In the genomic region with DNA sequence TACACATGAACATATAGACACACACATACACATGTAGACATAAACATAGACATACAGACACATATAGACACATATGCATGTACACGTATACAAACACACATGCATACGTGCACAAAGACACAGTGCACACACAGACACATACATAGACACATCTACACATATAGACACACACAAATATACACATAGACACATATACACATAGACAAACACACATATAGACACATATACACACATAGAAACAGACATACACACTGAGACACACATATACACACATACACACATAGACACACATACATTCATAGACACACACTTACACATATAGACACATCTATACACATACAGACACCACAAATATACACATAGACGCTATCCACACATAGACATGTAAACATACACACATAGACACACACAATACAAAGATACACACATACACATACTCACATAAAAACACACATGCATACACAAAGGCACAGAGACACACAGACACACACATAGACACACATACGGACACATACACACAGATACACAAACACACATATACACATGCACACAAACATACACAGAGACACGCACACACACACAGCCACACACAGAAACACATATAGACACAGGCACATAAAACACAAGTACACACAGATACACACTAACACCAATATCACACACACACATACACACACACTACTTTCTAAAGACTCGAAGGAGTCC, we compare ENCODE assay signal across 22 cellular contexts.
DNase-seq lines count a peak whose midpoint lies in the region; ATAC-seq, FAIRE-seq and TF ChIP-seq lines count a peak whose summit lies in the region.
"Had no signal": no experiment of that assay in that cellular context is flagged by ENCODE, and none has a peak within 500 bp of the region (broad histone marks: within the 10 kb centered on the region; RNA-seq: fewer than 3 reads in every experiment).

No MANE protein-coding gene starts in this region.

- H3K9me3 ChIP-seq in A549 = peaks cover 11% of the 10 kb centered on the region
- no peaks in the 10 kb centered on the region for H3K9me3 ChIP-seq in HEK293 (ENCODE audit: control insufficient read depth, insufficient read depth, low read depth, low read length)
- no peaks in the 10 kb centered on the region for H3K9me3 ChIP-seq in astrocyte (ENCODE audit: insufficient read depth, low read depth, low read length)
- H3K9me3 ChIP-seq in neural progenitor cell (ENCODE audit: low read depth) = no peaks in the 10 kb centered on the region
- no peaks in the 10 kb centered on the region for H3K9me3 ChIP-seq in sigmoid colon
- H3K9me3 ChIP-seq: BLaER1 treated with 17β-estradiol and CSF1 and Interleukin-3, amounts not matched to agents 10 nM and 100 nM had no signal

- no peak for TF ChIP-seq RAD21 in A549 (conservative IDR thresholded peaks at IDR 0.05 in 1 of 2, IDR thresholded peaks at IDR 0.05 in 1 of 2)

- no peak overlapping the region for H3K4me3 Mint-ChIP-seq in astrocyte (ENCODE audit: unreplicated experiment)
- no peak overlapping the region for H3K4me3 Mint-ChIP-seq in neural progenitor cell
- H3K4me3 Mint-ChIP-seq in T-helper 2 cell treated with Interferon-gamma antibody and Interleukin-4, amounts not matched to agents 5 μg/mL and 100 μg/mL, for 36 hours = no peak overlapping the region
- H3K4me3 Mint-ChIP-seq: B cell; CD8-positive, alpha-beta T cell; HFFc6 had no signal

- TF ChIP-seq POLR2A in A549 (IDR thresholded peaks at IDR 0.05; ENCODE audit: low read length) = no peak
- no peak for TF ChIP-seq POLR2A in sigmoid colon (IDR thresholded peaks at IDR 0.05)

- H3K27ac ChIP-seq in A549 (no peak overlapping the region), HEK293 (ENCODE audit: extremely low read depth, low read depth, low read length) (no peak overlapping the region), astrocyte (ENCODE audit: low read depth, low read length) (no peak overlapping the region), neural progenitor cell (no peak overlapping the region), sigmoid colon (no peak overlapping the region)
- H3K27ac ChIP-seq: BLaER1 treated with 17β-estradiol and CSF1 and Interleukin-3, amounts not matched to agents 10 nM and 100 nM; GM23248 had no signal

- H3K4me1 ChIP-seq in A549 (no peaks in the 10 kb centered on the region), HEK293 (ENCODE audit: control insufficient read depth, insufficient read depth, low read length) (peaks cover 4% of the 10 kb centered on the region; the same call in 1 of the 2 replicates), astrocyte (ENCODE audit: insufficient read depth, low read length) (no peaks in the 10 kb centered on the region), neural progenitor cell (peaks cover 7% of the 10 kb centered on the region), sigmoid colon (peaks cover 0 to 18% (median 15%) of the 10 kb centered on the region in 4 donors)

- H3K4me3 ChIP-seq in A549 (no peak overlapping the region), HEK293 (ENCODE audit: low read depth, low read length) (no peak overlapping the region), astrocyte (ENCODE audit: insufficient read depth, low read depth, low read length) (no peak overlapping the region), neural progenitor cell (no peak overlapping the region), sigmoid colon (no peak overlapping the region)
- H3K4me3 ChIP-seq: BLaER1 treated with 17β-estradiol and CSF1 and Interleukin-3, amounts not matched to agents 10 nM and 100 nM; GM12878; GM23248 had no signal

- 36% methylated on average over 6 of the region's 6 CpGs for WGBS in A549 (ENCODE audit: missing lambda C conversion rate)
- WGBS in sigmoid colon, 2 donors = 94 to 95% methylated on average over 6 of the region's 6 CpGs

- H2AFZ ChIP-seq in astrocyte (ENCODE audit: low read depth, low read length) (no peak overlapping the region), neural progenitor cell (replicated peaks) (no peak overlapping the region)
- H2AFZ ChIP-seq: GM23248 had no signal

- H3K27ac Mint-ChIP-seq in astrocyte (ENCODE audit: unreplicated experiment) (no peak overlapping the region), neural progenitor cell (peak overlapping the region; percentile 12)
- no peak overlapping the region for H3K27ac Mint-ChIP-seq in T-helper 2 cell treated with Interferon-gamma antibody and Interleukin-4, amounts not matched to agents 5 μg/mL and 100 μg/mL, for 36 hours
- H3K27ac Mint-ChIP-seq: B cell; CD8-positive, alpha-beta T cell; HFFc6 had no signal

- FAIRE-seq in A549 (lab: Jason Lieb, UNC) (peak; percentile 99), astrocyte (lab: Jason Lieb, UNC) (peak; percentile 86)
- FAIRE-seq: GM12878, H54 had no signal

- peaks cover 16% of the 10 kb centered on the region for H3K27me3 Mint-ChIP-seq in astrocyte (ENCODE audit: low read depth, unreplicated experiment)
- H3K27me3 Mint-ChIP-seq in neural progenitor cell (ENCODE audit: insufficient read depth, low read depth) = peaks cover 3% of the 10 kb centered on the region
- H3K27me3 Mint-ChIP-seq in T-helper 2 cell treated with Interferon-gamma antibody and Interleukin-4, amounts not matched to agents 5 μg/mL and 100 μg/mL, for 36 hours (ENCODE audit: low read depth) = no peaks in the 10 kb centered on the region
- H3K27me3 Mint-ChIP-seq: B cell had no signal

- intact Hi-C loops in sigmoid colon (cut with DNase I) = no loop called here

- H3K9me3 Mint-ChIP-seq in astrocyte (ENCODE audit: unreplicated experiment) (no peaks in the 10 kb centered on the region), neural progenitor cell (no peaks in the 10 kb centered on the region)
- H3K9me3 Mint-ChIP-seq in T-helper 2 cell treated with Interferon-gamma antibody and Interleukin-4, amounts not matched to agents 5 μg/mL and 100 μg/mL, for 36 hours = no peaks in the 10 kb centered on the region
- H3K9me3 Mint-ChIP-seq: CD8-positive, alpha-beta T cell; HFFc6 had no signal

- H3K27me3 ChIP-seq in astrocyte (ENCODE audit: insufficient read depth, low read length) (peaks cover 3% of the 10 kb centered on the region), neural progenitor cell (no peaks in the 10 kb centered on the region), sigmoid colon (no peaks in the 10 kb centered on the region)
- H3K27me3 ChIP-seq: BLaER1 treated with 17β-estradiol and CSF1 and Interleukin-3, amounts not matched to agents 10 nM and 100 nM had no signal

- H3K36me3 Mint-ChIP-seq in astrocyte (ENCODE audit: low read depth, unreplicated experiment) = no peaks in the 10 kb centered on the region
- H3K36me3 Mint-ChIP-seq in neural progenitor cell = no peaks in the 10 kb centered on the region
- H3K36me3 Mint-ChIP-seq in T-helper 2 cell treated with Interferon-gamma antibody and Interleukin-4, amounts not matched to agents 5 μg/mL and 100 μg/mL, for 36 hours (ENCODE audit: low read depth) = no peaks in the 10 kb centered on the region
- H3K36me3 Mint-ChIP-seq: CD8-positive, alpha-beta T cell had no signal

- POLR2A ChIA-PET in A549 (lab: Yijun Ruan, JAX) (no interaction called here), HEK293 (lab: Yijun Ruan, JAX) (no interaction called here)

- no peaks in the 10 kb centered on the region for H3F3A ChIP-seq in neural progenitor cell (ENCODE audit: low read depth)

- TF ChIP-seq EP300 in A549 (IDR thresholded peaks at IDR 0.05) (no peak), sigmoid colon (IDR thresholded peaks at IDR 0.05) (no peak)

- H3K9ac ChIP-seq in astrocyte (ENCODE audit: low read length) (no peak overlapping the region), neural progenitor cell (no peak overlapping the region)
- H3K9ac ChIP-seq: BLaER1 treated with 17β-estradiol and CSF1 and Interleukin-3, amounts not matched to agents 10 nM and 100 nM; GM23248 had no signal

- no peak for ATAC-seq in A549
- ATAC-seq: CD8-positive, alpha-beta T cell; GM12878 had no signal

- DNase-seq in A549 (ENCODE audit: low read depth in 1 of 2, low spot score in 1 of 2) (no peak), astrocyte (ENCODE audit: low read depth) (no peak), neural progenitor cell (ENCODE audit: low spot score) (no peak), NCI-H128 (lab: John Stamatoyannopoulos, UW; ENCODE audit: unreplicated experiment) (no peak), sigmoid colon (no peak), NOMO-1 treated with DMSO at 0.1 percent for 48 hours (lab: John Stamatoyannopoulos, UW; ENCODE audit: unreplicated experiment) (no peak)
- DNase-seq in T-helper 2 cell treated with Interferon-gamma antibody and Interleukin-4, amounts not matched to agents 5 μg/mL and 100 μg/mL, for 36 hours (ENCODE audit: low spot score) = no peak
- DNase-seq: 8988T; Calu3; CD8-positive, alpha-beta T cell; DMS 273 treated with DMSO at 0.1 percent for 48 hours; DMS53; DND-41; EL; GM23248; HCEC 1CT; HFFc6 had no signal

- H4K20me1 ChIP-seq in astrocyte (ENCODE audit: insufficient read depth, low read length) (no peaks in the 10 kb centered on the region), neural progenitor cell (ENCODE audit: low read depth) (no peaks in the 10 kb centered on the region)
- H4K20me1 ChIP-seq: BLaER1 treated with 17β-estradiol and CSF1 and Interleukin-3, amounts not matched to agents 10 nM and 100 nM had no signal

- CTCF ChIA-PET in A549 (lab: Yijun Ruan, JAX) = interaction anchor here (0.6 to 1.4 kb wide), 2 partner anchors 25 to 36 kb away, joined by 3 to 6 read pairs; no protein-coding TSS in a partner anchor
- CTCF ChIA-PET in HEK293 (lab: Yijun Ruan, JAX) = no interaction called here

- H3K4me1 Mint-ChIP-seq in astrocyte (ENCODE audit: low read depth, unreplicated experiment) (no peaks in the 10 kb centered on the region), neural progenitor cell (peaks cover 18% of the 10 kb centered on the region)
- H3K4me1 Mint-ChIP-seq in T-helper 2 cell treated with Interferon-gamma antibody and Interleukin-4, amounts not matched to agents 5 μg/mL and 100 μg/mL, for 36 hours (ENCODE audit: low read depth) = no peaks in the 10 kb centered on the region
- H3K4me1 Mint-ChIP-seq: B cell had no signal

- no peaks in the 10 kb centered on the region for H3K36me3 ChIP-seq in HEK293 (ENCODE audit: control insufficient read depth in 2 of 2, insufficient read depth in 1 of 2, low read length in 2 of 2)
- H3K36me3 ChIP-seq in astrocyte (ENCODE audit: insufficient read depth, low read length) = no peaks in the 10 kb centered on the region
- no peaks in the 10 kb centered on the region for H3K36me3 ChIP-seq in neural progenitor cell
- no peaks in the 10 kb centered on the region for H3K36me3 ChIP-seq in sigmoid colon
- H3K36me3 ChIP-seq: BLaER1 treated with 17β-estradiol and CSF1 and Interleukin-3, amounts not matched to agents 10 nM and 100 nM had no signal

- no peaks in the 10 kb centered on the region for H3K79me2 ChIP-seq in astrocyte (ENCODE audit: insufficient read depth, low read length)
- H3K79me2 ChIP-seq in neural progenitor cell (ENCODE audit: low read depth) = no peaks in the 10 kb centered on the region

- H3K4me2 ChIP-seq in A549 (no peak overlapping the region), astrocyte (ENCODE audit: low read length) (no peak overlapping the region), neural progenitor cell (no peak overlapping the region)
- H3K4me2 ChIP-seq: BLaER1 treated with 17β-estradiol and CSF1 and Interleukin-3, amounts not matched to agents 10 nM and 100 nM had no signal

- TF ChIP-seq CTCF in A549 (IDR thresholded peaks at IDR 0.05) (no peak), HEK293 (tag by site-specific recombination; IDR thresholded peaks at IDR 0.05) (no peak), astrocyte (IDR thresholded peaks at IDR 0.05; ENCODE audit: insufficient read depth, low read depth, low read length) (no peak), neural progenitor cell (IDR thresholded peaks at IDR 0.05) (no peak), sigmoid colon (IDR thresholded peaks at IDR 0.05) (no peak)
